In the genomic region with DNA sequence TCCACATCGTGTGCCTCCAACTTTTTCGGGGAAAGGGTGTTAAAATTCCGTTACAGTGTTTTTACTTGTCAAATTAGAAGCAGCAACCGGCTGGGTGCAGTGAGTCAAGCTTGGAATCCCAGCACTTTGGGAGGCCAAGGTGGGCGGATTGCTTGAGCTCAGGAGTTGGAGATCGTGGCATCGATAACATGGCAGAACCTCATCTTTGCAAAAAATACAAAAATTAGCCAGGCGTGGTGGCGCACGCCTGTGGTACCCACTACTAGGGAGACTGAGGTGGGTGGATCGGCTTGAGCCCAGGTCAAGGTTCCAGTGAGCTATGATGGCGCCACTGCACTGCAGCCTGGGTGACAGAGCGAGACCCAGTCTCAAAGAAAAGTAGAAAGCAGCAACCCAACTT, we compare ENCODE assay signal across 8 cellular contexts. TPM values are rescaled to one million over a fixed set of nuclear protein-coding genes. Genes with fewer than 3 reads are reported as not detected.
DNase-seq lines count a peak whose midpoint lies in the region; ATAC-seq and TF ChIP-seq lines count a peak whose summit lies in the region.

No MANE protein-coding gene starts in this region.

- TF ChIP-seq CTCF in GM23338 (conservative IDR thresholded peaks at IDR 0.05; ENCODE audit: low read depth in 2 of 2) (no peak), WI38 (IDR thresholded peaks at IDR 0.05; ENCODE audit: low read depth, low read length) (no peak), gastroesophageal sphincter (IDR thresholded peaks at IDR 0.05) (no peak)

- peak overlapping the region; percentile 95 for H3K4me3 ChIP-seq in GM23338
- H3K4me3 ChIP-seq in WI38 (ENCODE audit: low read depth, low read length): peak overlapping the region; percentile 79
- H3K4me3 ChIP-seq in gastroesophageal sphincter: peak overlapping the region; percentile 62 to 80
- H3K4me3 ChIP-seq in skeletal muscle cell (ENCODE audit: low read depth, low read length): peak overlapping the region; percentile 94

- H3K27me3 ChIP-seq in GM23338 (ENCODE audit: insufficient read depth): no peaks in the 10 kb centered on the region
- H3K27me3 ChIP-seq in gastroesophageal sphincter: no peaks in the 10 kb centered on the region

- peak overlapping the region; percentile 90 for H3K27ac ChIP-seq in GM23338 (ENCODE audit: low read depth)
- peak overlapping the region in 3 of 4 donors; percentile 88 to 90 (median 90) for H3K27ac ChIP-seq in gastroesophageal sphincter

- no peaks in the 10 kb centered on the region for H3K9me3 ChIP-seq in gastroesophageal sphincter

- no peak overlapping the region for H2AFZ ChIP-seq in GM23338

- H3K36me3 Mint-ChIP-seq in GM23338 (ENCODE audit: low read depth): peaks cover 24% of the 10 kb centered on the region

- peak overlapping the region; percentile 96; the same call in 1 of the 2 replicates for H3K27ac Mint-ChIP-seq in GM23338

- no peak for DNase-seq in GM23338 (ENCODE audit: low spot score)
- DNase-seq in skeletal muscle cell (ENCODE audit: low read depth): no peak
- DNase-seq in NCI-H69 (lab: John Stamatoyannopoulos, UW): no peak
- DNase-seq in RPMI8226: no peak
- DNase-seq in NCI-H2171 (lab: John Stamatoyannopoulos, UW): no peak

- no peak for ATAC-seq in GM23338
- ATAC-seq in gastroesophageal sphincter: no peak
- ATAC-seq in GM18870 (IDR thresholded peaks at IDR 0.05; ENCODE audit: unreplicated experiment): no peak

- peaks cover 13% of the 10 kb centered on the region; the same call in 1 of the 2 replicates for H3F3A ChIP-seq in GM23338 (replicated peaks; ENCODE audit: low read depth)

- H3K9me2 ChIP-seq in GM23338 (ENCODE audit: insufficient read depth): no peaks in the 10 kb centered on the region

- H3K4me3 Mint-ChIP-seq in GM23338: peak overlapping the region; percentile 98

- TF ChIP-seq EP300 in gastroesophageal sphincter (IDR thresholded peaks at IDR 0.05): no peak

- peaks cover 10% of the 10 kb centered on the region for H3K27me3 Mint-ChIP-seq in GM23338 (ENCODE audit: insufficient read depth, low read depth, poor library complexity)

- WGBS in gastroesophageal sphincter (ENCODE audit: low coverage in 1 of 2), 2 donors: 39 to 41% methylated on average over 5 to 6 of the region's 13 CpGs

- no peak for TF ChIP-seq POLR2A in gastroesophageal sphincter (IDR thresholded peaks at IDR 0.05)

- peaks cover 19% of the 10 kb centered on the region for H4K20me1 ChIP-seq in GM23338 (replicated peaks; ENCODE audit: insufficient read depth)

- peaks cover 9% of the 10 kb centered on the region; the same call in 1 of the 2 replicates for H3K4me1 ChIP-seq in GM23338 (ENCODE audit: insufficient read depth)
- peaks cover 0 to 75% (median 27%) of the 10 kb centered on the region in 3 donors for H3K4me1 ChIP-seq in gastroesophageal sphincter

- peaks cover 8% of the 10 kb centered on the region for H3K4me1 Mint-ChIP-seq in GM23338

- H3K4me2 ChIP-seq in GM23338: peak overlapping the region; percentile 96

- no peaks in the 10 kb centered on the region for H3K9me3 Mint-ChIP-seq in GM23338

- H3K36me3 ChIP-seq in GM23338 (ENCODE audit: insufficient read depth) (0 out of 2 replicates have a peak, but pooled peaks cover 4% of the 10 kb centered on the region), gastroesophageal sphincter (peaks cover 0 to 61% of the 10 kb centered on the region in 2 donors)

- peaks cover 58% of the 10 kb centered on the region for H3K79me2 ChIP-seq in GM23338 (replicated peaks; ENCODE audit: insufficient read depth)

TF ChIP-seq in GM23338, 12 proteins besides CTCF, POLR2A, EP300 and RAD21 (continues in another document):
- TF ChIP-seq POLR2AphosphoS5 (IDR thresholded peaks at IDR 0.05; ENCODE audit: low read depth) (no peak), EZH2phosphoT487 (IDR thresholded peaks at IDR 0.05; ENCODE audit: unreplicated experiment) (no peak), NANOG (IDR thresholded peaks at IDR 0.05; ENCODE audit: borderline replicate concordance) (no peak), JUNB (IDR thresholded peaks at IDR 0.05; ENCODE audit: unreplicated experiment) (no peak), ZNF331 (CRISPR knock-in tag; IDR thresholded peaks at IDR 0.05; ENCODE audit: low read depth) (no peak)
- TF ChIP-seq, protein P1, sequence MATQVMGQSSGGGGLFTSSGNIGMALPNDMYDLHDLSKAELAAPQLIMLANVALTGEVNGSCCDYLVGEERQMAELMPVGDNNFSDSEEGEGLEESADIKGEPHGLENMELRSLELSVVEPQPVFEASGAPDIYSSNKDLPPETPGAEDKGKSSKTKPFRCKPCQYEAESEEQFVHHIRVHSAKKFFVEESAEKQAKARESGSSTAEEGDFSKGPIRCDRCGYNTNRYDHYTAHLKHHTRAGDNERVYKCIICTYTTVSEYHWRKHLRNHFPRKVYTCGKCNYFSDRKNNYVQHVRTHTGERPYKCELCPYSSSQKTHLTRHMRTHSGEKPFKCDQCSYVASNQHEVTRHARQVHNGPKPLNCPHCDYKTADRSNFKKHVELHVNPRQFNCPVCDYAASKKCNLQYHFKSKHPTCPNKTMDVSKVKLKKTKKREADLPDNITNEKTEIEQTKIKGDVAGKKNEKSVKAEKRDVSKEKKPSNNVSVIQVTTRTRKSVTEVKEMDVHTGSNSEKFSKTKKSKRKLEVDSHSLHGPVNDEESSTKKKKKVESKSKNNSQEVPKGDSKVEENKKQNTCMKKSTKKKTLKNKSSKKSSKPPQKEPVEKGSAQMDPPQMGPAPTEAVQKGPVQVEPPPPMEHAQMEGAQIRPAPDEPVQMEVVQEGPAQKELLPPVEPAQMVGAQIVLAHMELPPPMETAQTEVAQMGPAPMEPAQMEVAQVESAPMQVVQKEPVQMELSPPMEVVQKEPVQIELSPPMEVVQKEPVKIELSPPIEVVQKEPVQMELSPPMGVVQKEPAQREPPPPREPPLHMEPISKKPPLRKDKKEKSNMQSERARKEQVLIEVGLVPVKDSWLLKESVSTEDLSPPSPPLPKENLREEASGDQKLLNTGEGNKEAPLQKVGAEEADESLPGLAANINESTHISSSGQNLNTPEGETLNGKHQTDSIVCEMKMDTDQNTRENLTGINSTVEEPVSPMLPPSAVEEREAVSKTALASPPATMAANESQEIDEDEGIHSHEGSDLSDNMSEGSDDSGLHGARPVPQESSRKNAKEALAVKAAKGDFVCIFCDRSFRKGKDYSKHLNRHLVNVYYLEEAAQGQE (IDR thresholded peaks at IDR 0.05; ENCODE audit: unreplicated experiment): no peak
- TF ChIP-seq, protein P2, sequence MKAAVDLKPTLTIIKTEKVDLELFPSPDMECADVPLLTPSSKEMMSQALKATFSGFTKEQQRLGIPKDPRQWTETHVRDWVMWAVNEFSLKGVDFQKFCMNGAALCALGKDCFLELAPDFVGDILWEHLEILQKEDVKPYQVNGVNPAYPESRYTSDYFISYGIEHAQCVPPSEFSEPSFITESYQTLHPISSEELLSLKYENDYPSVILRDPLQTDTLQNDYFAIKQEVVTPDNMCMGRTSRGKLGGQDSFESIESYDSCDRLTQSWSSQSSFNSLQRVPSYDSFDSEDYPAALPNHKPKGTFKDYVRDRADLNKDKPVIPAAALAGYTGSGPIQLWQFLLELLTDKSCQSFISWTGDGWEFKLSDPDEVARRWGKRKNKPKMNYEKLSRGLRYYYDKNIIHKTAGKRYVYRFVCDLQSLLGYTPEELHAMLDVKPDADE (IDR thresholded peaks at IDR 0.05): no peak

RNA-seq across cellular contexts. Expression of a gene that starts 1.1 kb away (rescaled TPM):
- 24.1 and 30.3 TPM in 2 replicates for total RNA-seq in GM23338 (2014; rRNA removed; shearing (Covaris generic))
- polyA plus RNA-seq in GM23338 (2016; fragmentation: Nextera tagmentation; extraction: Ambion mirVana): 16.2 and 17.0 TPM in 2 replicates
- 10 to 100 TPM; 24.9 to 35.5 (median 29.7) TPM for total RNA-seq in gastroesophageal sphincter

RNA-seq across cellular contexts. Expression of a gene that starts 31.1 kb away (rescaled TPM):
- 31.0 and 31.6 TPM in 2 replicates for total RNA-seq in GM23338 (2014; rRNA removed; shearing (Covaris generic))
- 37.5 and 41.2 TPM in 2 replicates for polyA plus RNA-seq in GM23338 (2016; fragmentation: Nextera tagmentation; extraction: Ambion mirVana)
- 10 to 100 TPM in 1 of 4 donors, 1 to 10 TPM in 3; 5.7 to 12.7 (median 6.6) TPM for total RNA-seq in gastroesophageal sphincter

RNA-seq across cellular contexts. Expression of a gene that starts 54.7 kb away (rescaled TPM):
- 13.1 and 15.4 TPM in 2 replicates for total RNA-seq in GM23338 (2014; rRNA removed; shearing (Covaris generic))
- polyA plus RNA-seq in GM23338 (2016; fragmentation: Nextera tagmentation; extraction: Ambion mirVana): 7.4 and 8.6 TPM in 2 replicates
- total RNA-seq in gastroesophageal sphincter: 10 to 100 TPM in 1 of 4 donors, 1 to 10 TPM in 3; 5.8 to 10.5 (median 8.3) TPM
